Comparison of ENCODE assay signal across 1 cellular context in the genomic region with DNA sequence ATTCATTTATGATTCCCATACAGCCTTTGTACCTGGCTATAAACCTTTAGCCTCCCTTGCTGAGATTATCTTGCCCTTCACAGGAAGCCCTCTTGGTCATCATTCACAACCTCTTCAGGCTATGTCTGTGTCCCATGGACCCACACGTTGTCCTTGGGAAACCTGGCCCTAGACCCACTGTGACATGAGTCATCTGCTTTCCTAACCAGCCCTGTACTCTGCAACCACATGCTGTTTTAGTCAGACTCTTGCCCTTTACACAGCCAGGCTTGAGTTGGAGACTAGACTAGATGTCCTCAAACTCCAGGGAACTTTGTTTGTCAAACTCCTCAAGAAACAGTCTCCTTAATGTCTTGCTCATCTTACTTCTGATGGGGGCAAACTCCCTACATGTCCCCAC.
TF ChIP-seq lines count a peak whose summit lies in the region.

No MANE protein-coding gene starts in this region.

TF ChIP-seq in GM23338, 12 proteins besides CTCF, POLR2A, EP300 and RAD21:
- TF ChIP-seq NANOG (IDR thresholded peaks at IDR 0.05; ENCODE audit: borderline replicate concordance) (no peak), ZNF462 (CRISPR knock-in tag; IDR thresholded peaks at IDR 0.05) (no peak), EZH2phosphoT487 (IDR thresholded peaks at IDR 0.05; ENCODE audit: unreplicated experiment) (no peak), REST (IDR thresholded peaks at IDR 0.05; ENCODE audit: unreplicated experiment) (no peak), POLR2AphosphoS5 (IDR thresholded peaks at IDR 0.05; ENCODE audit: low read depth) (no peak), ZNF114 (CRISPR knock-in tag; IDR thresholded peaks at IDR 0.05) (no peak)
